In genomic region chr13:33275916-33276315, GRCh38 we compare ENCODE assay signal across 1 cellular context.
TF ChIP-seq lines count a peak whose summit lies in the region.

No MANE protein-coding gene starts in this region.

TF ChIP-seq in IMR-90, 13 proteins besides CTCF, POLR2A, EP300 and RAD21 (continued from another document):
- TF ChIP-seq CEBPB (IDR thresholded peaks at IDR 0.05; ENCODE audit: low read depth, low read length), result no peak
- TF ChIP-seq USF2 (IDR thresholded peaks at IDR 0.05; ENCODE audit: low read depth, low read length), result no peak
- no peak for TF ChIP-seq MXI1 (IDR thresholded peaks at IDR 0.05; ENCODE audit: borderline replicate concordance, low read depth, low read length)
- TF ChIP-seq RCOR1 (IDR thresholded peaks at IDR 0.05; ENCODE audit: insufficient replicate concordance, low read length), result no peak
